Comparison of ENCODE assay signal across 9 cellular contexts in the genomic region with DNA sequence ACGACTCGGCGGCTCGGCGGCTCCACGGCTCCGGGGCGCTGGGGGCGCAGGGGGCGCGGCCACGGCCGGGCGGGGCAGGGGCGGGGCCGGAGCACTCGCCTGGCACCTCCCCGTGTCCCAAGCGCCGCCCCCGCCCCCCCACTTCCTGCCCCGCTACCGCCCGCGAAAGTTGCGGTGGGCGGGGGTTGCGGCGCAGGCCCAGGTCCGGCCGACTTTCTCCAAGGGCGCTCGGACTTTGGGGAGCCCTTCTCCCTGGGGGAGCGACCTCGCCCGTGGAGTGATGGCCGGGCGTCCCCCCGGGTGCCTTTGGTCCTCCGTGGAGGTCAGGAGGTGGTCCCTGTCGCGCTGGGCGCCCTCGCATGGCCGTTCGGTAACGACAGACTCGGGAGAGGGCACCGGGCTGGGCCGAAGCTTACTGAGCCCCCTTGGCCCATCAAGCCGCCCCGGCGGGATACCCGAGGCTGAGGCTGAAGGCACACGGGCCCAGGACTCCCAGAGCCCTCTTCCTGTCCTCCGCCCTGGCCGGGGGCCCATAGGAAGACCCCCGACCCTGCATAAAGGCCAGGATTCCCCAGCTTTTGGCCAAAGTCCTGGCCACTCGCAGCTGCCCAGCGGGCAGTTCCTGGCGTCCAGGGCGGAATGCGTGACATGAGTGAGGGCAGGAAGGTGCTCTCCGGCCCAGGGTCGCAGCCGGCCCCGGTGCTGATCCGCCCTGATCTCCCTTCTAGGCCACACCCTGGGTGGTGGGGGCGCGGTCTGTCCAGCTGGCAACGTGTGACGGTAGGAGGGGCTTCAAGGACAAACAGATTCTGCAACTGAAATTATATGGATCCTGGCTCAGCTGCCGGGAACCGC. TPM values are rescaled to one million over a fixed set of nuclear protein-coding genes. Genes with fewer than 3 reads are reported as not detected.
DNase-seq lines count a peak whose midpoint lies in the region; ATAC-seq and TF ChIP-seq lines count a peak whose summit lies in the region.
"Had no signal": no experiment of that assay in that cellular context is flagged by ENCODE, and none has a peak within 500 bp of the region (broad histone marks: within the 10 kb centered on the region; RNA-seq: fewer than 3 reads in every experiment).

No MANE protein-coding gene starts in this region.

- H3K36me3 Mint-ChIP-seq in activated T-cell treated with anti-CD3 and anti-CD28 coated beads, Interleukin-2, amount 50 U/mL, for 24 hours (ENCODE audit: low read depth), result no peaks in the 10 kb centered on the region
- no peaks in the 10 kb centered on the region for H3K36me3 Mint-ChIP-seq in naive thymus-derived CD8-positive, alpha-beta T cell

- H3K4me1 ChIP-seq in HUES64 (ENCODE audit: insufficient read depth, low read length) (peaks cover 5% of the 10 kb centered on the region; the same call in 1 of the 2 replicates), esophagus muscularis mucosa (peaks cover 20 to 46% (median 35%) of the 10 kb centered on the region in 4 donors)

- H3K27ac Mint-ChIP-seq in activated T-cell treated with anti-CD3 and anti-CD28 coated beads, Interleukin-2, amount 50 U/mL, for 24 hours, result no peak overlapping the region
- H3K27ac Mint-ChIP-seq in naive thymus-derived CD8-positive, alpha-beta T cell, result peak overlapping the region in 3 of 10 donors; percentile 24 to 51 (median 43)

- intact Hi-C loops in esophagus muscularis mucosa (cut with DNase I), result loop anchor here (1.0 to 10.0 kb wide), 3 partner anchors 136 to 458 kb away; partner anchors contain the start of gene ADAMTSL2

- H3K9me3 ChIP-seq in HUES64 (ENCODE audit: insufficient read depth, low read depth, low read length) (no peaks in the 10 kb centered on the region), esophagus muscularis mucosa (no peaks in the 10 kb centered on the region)
- H3K9me3 ChIP-seq: neutrophil had no signal

- H3K27me3 ChIP-seq in HUES64 (ENCODE audit: insufficient read depth, low read length), result no peaks in the 10 kb centered on the region
- peaks cover 0 to 6% (median 0%) of the 10 kb centered on the region in 4 donors for H3K27me3 ChIP-seq in esophagus muscularis mucosa

- peak; percentile 24 for TF ChIP-seq POLR2A in esophagus muscularis mucosa (IDR thresholded peaks at IDR 0.05; ENCODE audit: low read depth)

- POLR2A ChIA-PET in naive thymus-derived CD8-positive, alpha-beta T cell (lab: Charles Lee), result interaction anchor here (0.6 to 2.2 kb wide), 5 partner anchors 195 to 484 kb away, joined by 3 to 8 read pairs (median 5); no protein-coding TSS in a partner anchor

- under 1% methylated on average over 74 of the region's 74 CpGs for WGBS in HUES64
- 0% methylated on average over 7 of the region's 74 CpGs for WGBS in esophagus muscularis mucosa

- no peak for TF ChIP-seq EP300 in esophagus muscularis mucosa (IDR thresholded peaks at IDR 0.05)

- H3K4me3 ChIP-seq in HUES64 (ENCODE audit: low read length) (peak overlapping the region; percentile 94), esophagus muscularis mucosa (peak overlapping the region; percentile 69 to 90 (median 76))

- no peaks in the 10 kb centered on the region for H3K36me3 ChIP-seq in HUES64 (ENCODE audit: insufficient read depth, low read length)
- no peaks in the 10 kb centered on the region for H3K36me3 ChIP-seq in esophagus muscularis mucosa
- H3K36me3 ChIP-seq: neutrophil had no signal

- peak; percentile 47 for ATAC-seq in GM21390 (IDR thresholded peaks at IDR 0.05; ENCODE audit: unreplicated experiment)
- ATAC-seq in naive thymus-derived CD8-positive, alpha-beta T cell, result peak; percentile 78 to 83

- peaks cover 24% of the 10 kb centered on the region for H3K27me3 Mint-ChIP-seq in activated T-cell treated with anti-CD3 and anti-CD28 coated beads, Interleukin-2, amount 50 U/mL, for 24 hours
- peaks cover 0 to 10% (median 6%) of the 10 kb centered on the region in 5 donors for H3K27me3 Mint-ChIP-seq in naive thymus-derived CD8-positive, alpha-beta T cell

- H3K4me1 Mint-ChIP-seq in activated T-cell treated with anti-CD3 and anti-CD28 coated beads, Interleukin-2, amount 50 U/mL, for 24 hours (ENCODE audit: low read depth), result peaks cover 5% of the 10 kb centered on the region
- peaks cover 2 to 15% (median 7%) of the 10 kb centered on the region in 4 donors for H3K4me1 Mint-ChIP-seq in naive thymus-derived CD8-positive, alpha-beta T cell

- H3K9me3 Mint-ChIP-seq in activated T-cell treated with anti-CD3 and anti-CD28 coated beads, Interleukin-2, amount 50 U/mL, for 24 hours, result no peaks in the 10 kb centered on the region
- no peaks in the 10 kb centered on the region for H3K9me3 Mint-ChIP-seq in naive thymus-derived CD8-positive, alpha-beta T cell

- peak overlapping the region; percentile 61 for H3K4me3 Mint-ChIP-seq in activated T-cell treated with anti-CD3 and anti-CD28 coated beads, Interleukin-2, amount 50 U/mL, for 24 hours
- H3K4me3 Mint-ChIP-seq in naive thymus-derived CD8-positive, alpha-beta T cell, result peak overlapping the region; percentile 65 to 87 (median 74)

- peak overlapping the region; percentile 60; the same call in 1 of the 2 replicates for H3K27ac ChIP-seq in HUES64 (ENCODE audit: low read depth, low read length)
- peak overlapping the region; percentile 87 to 92 (median 88) for H3K27ac ChIP-seq in esophagus muscularis mucosa (replicated peaks in 1 of 4)
- H3K27ac ChIP-seq: neutrophil had no signal

- DNase-seq in CMK (ENCODE audit: low read depth), result peak; percentile 43
- DNase-seq in OCI-M2 (lab: John Stamatoyannopoulos, UW; ENCODE audit: unreplicated experiment), result peak; percentile 1
- DNase-seq in activated T-cell treated with anti-CD3 and anti-CD28 coated beads, Interleukin-2, amount 50 U/mL, for 24 hours, result peak; percentile 86
- peak; percentile 97 for DNase-seq in esophagus muscularis mucosa (ENCODE audit: extremely low spot score)
- peak; percentile 48 to 85 (median 74) for DNase-seq in naive thymus-derived CD8-positive, alpha-beta T cell
- peak; percentile 71 for DNase-seq in stimulated activated naive CD4-positive, alpha-beta T cell treated with Interleukin-2 at 50 U/mL for 16 hours (lab: John Stamatoyannopoulos, UW)

- peak overlapping the region; percentile 87 for H3K9ac ChIP-seq in HUES64 (ENCODE audit: low read depth, low read length)

- peak in 2 of 3 experiments; percentile 29 to 38 for TF ChIP-seq CTCF in esophagus muscularis mucosa (IDR thresholded peaks at IDR 0.05)

RNA-seq across cellular contexts. Expression of gene VAV2, which starts 0.9 kb away (rescaled TPM):
- polyA plus RNA-seq in HUES64 (2013, experiment 1 of 2), result 17.8 TPM
- polyA plus RNA-seq in HUES64 (2013, experiment 2 of 2), result 19.9 TPM
- 10 to 100 TPM in 2 of 4 donors, 1 to 10 TPM in 2; 9.1 to 13.5 (median 10.1) TPM for total RNA-seq in esophagus muscularis mucosa
- 1 to 10 TPM; 3.3 to 4.3 TPM for total RNA-seq in naive thymus-derived CD8-positive, alpha-beta T cell
- under 1 TPM; 0.20 to 0.36 (median 0.27) TPM for polyA plus RNA-seq in naive thymus-derived CD8-positive, alpha-beta T cell

RNA-seq across cellular contexts. Expression of gene BRD3OS, which starts 32.3 kb away (rescaled TPM):
- 15.1 TPM for polyA plus RNA-seq in HUES64 (2013, experiment 1 of 2)
- polyA plus RNA-seq in HUES64 (2013, experiment 2 of 2), result 14.9 TPM
- 10 to 100 TPM; 13.4 to 33.4 (median 21.7) TPM for total RNA-seq in esophagus muscularis mucosa
- 10 to 100 TPM; 13.8 to 16.8 TPM for total RNA-seq in naive thymus-derived CD8-positive, alpha-beta T cell
- 10 to 100 TPM; 20.8 to 28.6 (median 25.2) TPM for polyA plus RNA-seq in naive thymus-derived CD8-positive, alpha-beta T cell

Comparison
In these comparisons a context has a peak if more than half of its experiments do, and no peak if none do; other contexts are left out.
1. Peak in every context shown above with its lines: DNase-seq, ATAC-seq, H3K4me3 ChIP-seq and H3K27ac ChIP-seq.
2. DNase-seq: peak in every context shown above with its lines; median percentile 97 in esophagus muscularis mucosa; 86 in activated T-cell treated with anti-CD3 and anti-CD28 coated beads, Interleukin-2, amount 50 U/mL, for 24 hours; 74 in naive thymus-derived CD8-positive, alpha-beta T cell; 71 in stimulated activated naive CD4-positive, alpha-beta T cell treated with Interleukin-2 at 50 U/mL for 16 hours; 43 in CMK; 1 in OCI-M2.